Comparison of ENCODE assay signal across 8 cellular contexts in the genomic region with DNA sequence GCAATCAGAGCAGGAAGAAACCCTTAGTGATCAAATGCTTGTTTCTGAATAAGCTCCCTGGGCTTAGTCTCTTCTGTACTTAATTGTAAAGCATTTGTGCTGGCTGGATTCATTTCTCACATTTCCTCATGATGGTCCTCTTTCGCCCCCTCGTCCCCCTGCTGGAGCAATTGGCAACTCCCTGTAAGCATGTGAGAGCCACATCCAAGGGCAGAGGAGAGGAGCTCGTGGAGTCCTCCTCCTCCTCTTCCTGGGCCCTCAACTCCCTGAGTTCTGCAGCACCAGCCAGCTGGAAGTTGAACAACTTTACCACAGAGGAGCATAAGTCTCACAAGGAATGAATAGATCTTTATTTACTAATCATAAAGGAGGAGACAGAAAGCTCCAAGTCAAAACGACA. TPM values are rescaled to one million over a fixed set of nuclear protein-coding genes. Genes with fewer than 3 reads are reported as not detected.
A peak's percentile ranks its signal among the peaks of the same experiment; 100 is the strongest.
DNase-seq lines count a peak whose midpoint lies in the region; ATAC-seq and TF ChIP-seq lines count a peak whose summit lies in the region.
"Had no signal": no experiment of that assay in that cellular context is flagged by ENCODE, and none has a peak within 500 bp of the region (broad histone marks: within the 10 kb centered on the region; RNA-seq: fewer than 3 reads in every experiment).

No MANE protein-coding gene starts in this region.

- TF ChIP-seq CTCF in HFF-Myc (IDR thresholded peaks at IDR 0.05; ENCODE audit: low read depth, low read length, missing control alignments) = peak; percentile 42

- H3K4me1 Mint-ChIP-seq in CD8-positive, alpha-beta memory T cell = peaks cover 0 to 5% (median 0%) of the 10 kb centered on the region in 3 donors
- no peaks in the 10 kb centered on the region for H3K4me1 Mint-ChIP-seq in activated T-cell treated with anti-CD3 and anti-CD28 coated beads, Interleukin-2, amount 50 U/mL, for 4 hours (ENCODE audit: low read depth)
- H3K4me1 Mint-ChIP-seq: central memory CD8-positive, alpha-beta T cell had no signal

- ATAC-seq in activated T-cell treated with anti-CD3 and anti-CD28 coated beads, Interleukin-2, amount 50 U/mL, for 4 hours = no peak

- no peak overlapping the region for H4K12ac ChIP-seq in trophoblast cell (ENCODE audit: low read depth, low read length)

- H3K79me2 ChIP-seq in trophoblast cell (ENCODE audit: control insufficient read depth, insufficient read depth, low read length, poor library complexity) = no peaks in the 10 kb centered on the region

- H3K18ac ChIP-seq in trophoblast cell (ENCODE audit: low read length) = no peak overlapping the region

- no peak overlapping the region for H2BK5ac ChIP-seq in trophoblast cell (ENCODE audit: low read depth, low read length, poor library complexity)

- no peaks in the 10 kb centered on the region for H3K27me3 ChIP-seq in CD8-positive, alpha-beta memory T cell (ENCODE audit: insufficient read depth, low read length, poor library complexity, severe bottlenecking)
- no peaks in the 10 kb centered on the region for H3K27me3 ChIP-seq in trophoblast cell (ENCODE audit: insufficient read depth, low read length)

- no peak overlapping the region for H3K9ac ChIP-seq in trophoblast cell (ENCODE audit: low read length)

- H3K36me3 Mint-ChIP-seq in CD8-positive, alpha-beta memory T cell = peaks cover 7 to 60% (median 19%) of the 10 kb centered on the region in 3 donors
- H3K36me3 Mint-ChIP-seq in activated T-cell treated with anti-CD3 and anti-CD28 coated beads, Interleukin-2, amount 50 U/mL, for 4 hours (ENCODE audit: insufficient read depth) = peaks cover 15% of the 10 kb centered on the region

- no peak overlapping the region for H2BK120ac ChIP-seq in trophoblast cell (ENCODE audit: insufficient read depth, low read length, poor library complexity)

- H3K4me1 ChIP-seq in CD8-positive, alpha-beta memory T cell (ENCODE audit: insufficient read depth, low read length) = no peaks in the 10 kb centered on the region
- no peaks in the 10 kb centered on the region for H3K4me1 ChIP-seq in trophoblast cell (ENCODE audit: control insufficient read depth in 1 of 2, insufficient read depth in 2 of 2, low read length in 2 of 2)

- H3K27ac ChIP-seq in CD8-positive, alpha-beta memory T cell (ENCODE audit: low read depth, low read length) = no peak overlapping the region
- no peak overlapping the region for H3K27ac ChIP-seq in trophoblast cell (ENCODE audit: low read depth, low read length)

- WGBS in trophoblast cell (ENCODE audit: extremely low coverage, insufficient coverage, insufficient read length) = no CpG with 5 or more reads among the region's 4 CpGs

- no peak overlapping the region for H4K8ac ChIP-seq in trophoblast cell (ENCODE audit: low read depth, low read length)

- DNase-seq in DMS114 treated with DMSO at 0.1 percent for 48 hours (lab: John Stamatoyannopoulos, UW; ENCODE audit: unreplicated experiment) (peak; percentile 4), HFF-Myc (ENCODE audit: extremely low read depth, low read depth) (no peak), amniotic epithelial cell (ENCODE audit: low read depth) (peak; percentile 4), iPS-NIHi7 (ENCODE audit: extremely low spot score) (peak; percentile 58), trophoblast cell (no peak)
- no peak for DNase-seq in CD8-positive, alpha-beta memory T cell
- no peak for DNase-seq in activated T-cell treated with anti-CD3 and anti-CD28 coated beads, Interleukin-2, amount 50 U/mL, for 4 hours

- no peaks in the 10 kb centered on the region for H3K27me3 Mint-ChIP-seq in CD8-positive, alpha-beta memory T cell
- H3K27me3 Mint-ChIP-seq in activated T-cell treated with anti-CD3 and anti-CD28 coated beads, Interleukin-2, amount 50 U/mL, for 4 hours (ENCODE audit: low read depth) = no peaks in the 10 kb centered on the region
- H3K27me3 Mint-ChIP-seq: central memory CD8-positive, alpha-beta T cell had no signal

- H3K4me3 ChIP-seq in HFF-Myc (replicated peaks; ENCODE audit: low read depth, low read length) = no peak overlapping the region
- H3K4me3 ChIP-seq in CD8-positive, alpha-beta memory T cell (ENCODE audit: low read length) = no peak overlapping the region
- H3K4me3 ChIP-seq in trophoblast cell (ENCODE audit: low read depth, low read length) = no peak overlapping the region

- no peak overlapping the region for H2BK12ac ChIP-seq in trophoblast cell (ENCODE audit: low read length)

- no peak overlapping the region for H3K4me3 Mint-ChIP-seq in CD8-positive, alpha-beta memory T cell
- H3K4me3 Mint-ChIP-seq in activated T-cell treated with anti-CD3 and anti-CD28 coated beads, Interleukin-2, amount 50 U/mL, for 4 hours = no peak overlapping the region
- H3K4me3 Mint-ChIP-seq: central memory CD8-positive, alpha-beta T cell had no signal

- no peak overlapping the region for H3K23ac ChIP-seq in trophoblast cell (ENCODE audit: low read length)

- no peaks in the 10 kb centered on the region for H3K36me3 ChIP-seq in CD8-positive, alpha-beta memory T cell (ENCODE audit: insufficient read depth, low read length)
- H3K36me3 ChIP-seq in trophoblast cell (ENCODE audit: control insufficient read depth in 1 of 2, insufficient read depth in 2 of 2, low read length in 2 of 2) = peaks cover 0 to 2% of the 10 kb centered on the region in 2 experiments

- CTCF ChIA-PET in CD8-positive, alpha-beta memory T cell (lab: Charles Lee) = interaction anchor here (1.1 to 1.5 kb wide), 2 partner anchors 13 to 431 kb away, joined by 3 to 6 read pairs; a partner anchor contains a TSS

- H3K79me1 ChIP-seq in trophoblast cell (ENCODE audit: low read length) = no peaks in the 10 kb centered on the region

- H3K9me3 ChIP-seq in CD8-positive, alpha-beta memory T cell (ENCODE audit: low read length) = no peaks in the 10 kb centered on the region
- H3K9me3 ChIP-seq in trophoblast cell (ENCODE audit: insufficient read depth, low read depth, low read length) = no peaks in the 10 kb centered on the region

- no peak overlapping the region for H3K14ac ChIP-seq in trophoblast cell (ENCODE audit: low read length)

- no peak overlapping the region for H4K91ac ChIP-seq in trophoblast cell (ENCODE audit: low read depth, low read length)

- H3K27ac Mint-ChIP-seq in CD8-positive, alpha-beta memory T cell = peak overlapping the region in 1 of 8 donors; percentile 37

- no peaks in the 10 kb centered on the region for H3K9me3 Mint-ChIP-seq in CD8-positive, alpha-beta memory T cell
- no peaks in the 10 kb centered on the region for H3K9me3 Mint-ChIP-seq in activated T-cell treated with anti-CD3 and anti-CD28 coated beads, Interleukin-2, amount 50 U/mL, for 4 hours
- H3K9me3 Mint-ChIP-seq: central memory CD8-positive, alpha-beta T cell had no signal

- H2AFZ ChIP-seq in trophoblast cell (ENCODE audit: insufficient read depth, low read length, poor library complexity) = no peak overlapping the region

- H3K4me2 ChIP-seq in trophoblast cell (ENCODE audit: low read length) = no peak overlapping the region

- no peak overlapping the region for H3K4ac ChIP-seq in trophoblast cell (ENCODE audit: low read depth, low read length)

- POLR2A ChIA-PET in CD8-positive, alpha-beta memory T cell (lab: Charles Lee) = no interaction called here

- H2AK5ac ChIP-seq in trophoblast cell (ENCODE audit: low read length) = no peak overlapping the region

RNA-seq across cellular contexts. Expression of a gene that starts 12.6 kb away (rescaled TPM):
- 1 to 10 TPM; 2.3 to 2.6 TPM for total RNA-seq in CD8-positive, alpha-beta memory T cell
- polyA plus RNA-seq in CD8-positive, alpha-beta memory T cell = 8.4 TPM
- polyA plus RNA-seq in trophoblast cell (2013) = 2.6 and 2.7 TPM in 2 replicates
- 1 to 10 TPM in 2 of 3 donors, under 1 TPM in 1; 0.30 to 2.3 (median 1.6) TPM for total RNA-seq in activated T-cell treated with anti-CD3 and anti-CD28 coated beads, Interleukin-2, amount 50 U/mL, for 4 hours

Comparison
In these comparisons a context has a peak if more than half of its experiments do, and no peak if none do; other contexts are left out.
1. DNase-seq: peak in DMS114 treated with DMSO at 0.1 percent for 48 hours (single experiment), amniotic epithelial cell (single experiment) and iPS-NIHi7 (single experiment); none in HFF-Myc (single experiment), CD8-positive, alpha-beta memory T cell (0 of 5), trophoblast cell (0 of 2) and activated T-cell treated with anti-CD3 and anti-CD28 coated beads, Interleukin-2, amount 50 U/mL, for 4 hours (single experiment).